9 cellular contexts compared by ENCODE assay signal in the genomic region with DNA sequence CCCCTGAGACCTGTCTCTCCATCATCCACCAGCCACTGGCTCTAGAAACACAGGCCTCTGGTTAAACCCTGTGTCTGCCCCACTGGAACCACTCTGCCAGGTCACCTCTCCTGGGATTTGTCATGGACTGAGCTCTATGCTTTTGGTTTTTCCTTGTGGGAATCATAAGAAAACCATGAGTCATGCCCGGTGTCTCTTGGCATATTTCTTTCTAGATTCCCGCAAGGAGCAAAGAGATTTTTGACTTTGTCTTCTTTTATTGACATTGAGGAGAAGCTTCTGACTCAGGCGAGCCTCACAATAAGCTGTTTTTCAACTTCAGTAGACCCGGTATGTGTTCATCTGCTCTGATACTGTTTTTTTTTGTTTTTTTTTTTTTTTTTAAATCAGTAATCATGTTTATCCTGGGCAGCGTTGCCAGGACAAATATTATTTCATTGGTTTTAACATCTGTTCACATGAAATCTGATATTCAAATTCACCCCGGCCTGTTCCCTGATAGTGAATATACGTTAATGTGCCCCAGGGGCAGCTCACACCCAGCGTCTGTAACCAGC.
DNase-seq lines count a peak whose midpoint lies in the region; ATAC-seq and TF ChIP-seq lines count a peak whose summit lies in the region.
"Had no signal": no experiment of that assay in that cellular context is flagged by ENCODE, and none has a peak within 500 bp of the region (broad histone marks: within the 10 kb centered on the region; RNA-seq: fewer than 3 reads in every experiment).

No MANE protein-coding gene starts in this region.

- no peak overlapping the region for H3K4me3 ChIP-seq in coronary artery

- DNase-seq in EL (peak; percentile 75), NCI-H446 treated with DMSO at 0.1 percent for 48 hours (lab: John Stamatoyannopoulos, UW) (peak; percentile 40), coronary artery (ENCODE audit: low spot score) (no peak), pulmonary artery endothelial cell (ENCODE audit: low read depth, low spot score) (peak; percentile 41), NCI-H187 treated with DMSO at 0.1 percent for 48 hours (lab: John Stamatoyannopoulos, UW) (no peak), left colon (no peak)

- H3K27ac ChIP-seq in coronary artery, result peak overlapping the region; percentile 29 to 46

- ATAC-seq in GM21576 (IDR thresholded peaks at IDR 0.05; ENCODE audit: unreplicated experiment) (no peak), left colon (no peak), HG03571 (IDR thresholded peaks at IDR 0.05; ENCODE audit: unreplicated experiment) (no peak)
- ATAC-seq: activated T-helper 17 cell treated with anti-CD3 and anti-CD28 coated beads, Interleukin-2, amount 50 U/mL, for 72 hours had no signal

- intact Hi-C loops in left colon (cut with DNase I, micrococcal nuclease), result no loop called here

- TF ChIP-seq CTCF in coronary artery (IDR thresholded peaks at IDR 0.05), result no peak

Comparison
In these comparisons a context has a peak if more than half of its experiments do, and no peak if none do; other contexts are left out.
1. DNase-seq: peak in EL (single experiment), NCI-H446 treated with DMSO at 0.1 percent for 48 hours (single experiment) and pulmonary artery endothelial cell (single experiment); none in coronary artery (single experiment), NCI-H187 treated with DMSO at 0.1 percent for 48 hours (single experiment) and left colon (0 of 2).